In the genomic region with DNA sequence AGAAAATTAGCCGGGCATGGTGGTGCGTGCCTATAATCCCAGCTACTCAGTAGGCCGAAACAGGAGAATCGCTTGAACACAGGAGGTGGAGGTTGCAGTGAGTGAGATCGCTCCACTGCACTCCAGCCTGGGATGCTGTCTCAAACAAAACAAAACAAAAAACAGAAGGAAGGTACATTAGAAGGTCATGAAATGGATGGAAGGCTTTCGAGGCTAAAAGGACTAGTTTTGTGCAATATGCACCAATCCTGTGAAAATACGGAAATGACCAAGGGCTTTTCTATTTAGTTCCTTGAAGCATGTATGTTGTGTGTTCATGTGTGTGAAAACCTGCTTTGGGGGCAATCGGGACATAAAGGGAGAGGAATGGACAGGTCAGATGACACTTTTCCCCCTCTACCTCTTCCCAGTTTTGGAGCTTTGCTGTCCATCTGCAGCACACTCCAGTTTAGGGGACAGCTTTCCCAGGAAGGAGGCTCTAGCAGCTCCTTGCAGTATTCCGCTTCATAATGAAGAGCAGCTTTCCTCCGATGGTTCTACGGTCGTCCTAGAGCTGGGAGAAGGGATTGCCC, we compare ENCODE assay signal across 28 cellular contexts. TPM values are rescaled to one million over a fixed set of nuclear protein-coding genes. Genes with fewer than 3 reads are reported as not detected.
"Had no signal": no experiment of that assay in that cellular context is flagged by ENCODE, and none has a peak within 500 bp of the region (broad histone marks: within the 10 kb centered on the region; RNA-seq: fewer than 3 reads in every experiment).

No MANE protein-coding gene starts in this region.

- H3K27me3 ChIP-seq: cardiac muscle cell, Peyer's patch had no signal

- H3K9me3 ChIP-seq: Peyer's patch had no signal

- H3K36me3 ChIP-seq: cardiac muscle cell had no signal

- H3K9ac ChIP-seq: KMS-11 had no signal

- H3K27ac ChIP-seq: cardiac muscle cell, KMS-11, Peyer's patch had no signal

- H3K4me1 Mint-ChIP-seq: activated CD4-positive, alpha-beta T cell treated with anti-CD3 and anti-CD28 coated beads, Interleukin-2, amount 10 ng/mL, durations not matched to agents 24 days and 14 days; activated CD8-positive, alpha-beta memory T cell treated with anti-CD3 and anti-CD28 coated beads, Interleukin-2, amount 10 ng/mL, durations not matched to agents 7 days and 5 days had no signal

- H3K27ac Mint-ChIP-seq: activated B cell treated with CpG ODN at 0.5 μM for 24 hours; activated CD4-positive, alpha-beta T cell treated with anti-CD3 and anti-CD28 coated beads, Interleukin-2, amount 10 ng/mL, durations not matched to agents 24 days and 14 days; activated CD8-positive, alpha-beta memory T cell treated with anti-CD3 and anti-CD28 coated beads, Interleukin-2, amount 10 ng/mL, durations not matched to agents 7 days and 5 days; activated naive CD4-positive, alpha-beta T cell treated with anti-CD3 and anti-CD28 coated beads, Interleukin-2, amount 50 U/mL, for 72 hours; activated naive CD8-positive, alpha-beta T cell treated with anti-CD3 and anti-CD28 coated beads, Interleukin-2, amount 50 U/mL, for 24 hours; activated T-cell treated with anti-CD3 and anti-CD28 coated beads, Interleukin-2, amount 50 U/mL, for 24 hours; activated T-helper 1 cell treated with anti-CD3 and anti-CD28 coated beads, Interleukin-12 subunit alpha, Interleukin-12 subunit beta, Interleukin-2, Interleukin-4 antibody, amounts not matched to agents 30 ng/mL and 10 ng/mL and 1 ng/mL, durations not matched to agents 14 hours and 24 hours and 36 hours; T-helper 17 cell had no signal

- H3K27me3 Mint-ChIP-seq: activated CD4-positive, alpha-beta T cell treated with anti-CD3 and anti-CD28 coated beads, Interleukin-2, amount 10 ng/mL, durations not matched to agents 24 days and 14 days; activated naive CD8-positive, alpha-beta T cell treated with anti-CD3 and anti-CD28 coated beads, Interleukin-2, amount 50 U/mL, for 24 hours; activated T-cell treated with anti-CD3 and anti-CD28 coated beads, Interleukin-2, amount 50 U/mL, for 24 hours; brain had no signal

- H3K4me3 Mint-ChIP-seq: activated B cell treated with CpG ODN at 0.5 μM for 24 hours; activated CD4-positive, alpha-beta T cell treated with anti-CD3 and anti-CD28 coated beads, Interleukin-2, amount 10 ng/mL, durations not matched to agents 24 days and 14 days; activated CD8-positive, alpha-beta memory T cell treated with anti-CD3 and anti-CD28 coated beads, Interleukin-2, amount 10 ng/mL, durations not matched to agents 7 days and 5 days; activated naive CD8-positive, alpha-beta T cell treated with anti-CD3 and anti-CD28 coated beads, Interleukin-2, amount 50 U/mL, for 24 hours; activated T-cell treated with anti-CD3 and anti-CD28 coated beads, Interleukin-2, amount 50 U/mL, for 24 hours; activated T-helper 1 cell treated with anti-CD3 and anti-CD28 coated beads, Interleukin-12 subunit alpha, Interleukin-12 subunit beta, Interleukin-2, Interleukin-4 antibody, amounts not matched to agents 30 ng/mL and 10 ng/mL and 1 ng/mL, durations not matched to agents 14 hours and 24 hours and 36 hours; brain; T-helper 17 cell had no signal

- H3K4me3 ChIP-seq: cardiac muscle cell, Peyer's patch had no signal

- H3K36me3 Mint-ChIP-seq: activated CD8-positive, alpha-beta memory T cell treated with anti-CD3 and anti-CD28 coated beads, Interleukin-2, amount 10 ng/mL, durations not matched to agents 7 days and 5 days; activated naive CD4-positive, alpha-beta T cell treated with anti-CD3 and anti-CD28 coated beads, Interleukin-2, amount 50 U/mL, for 72 hours had no signal

- DNase-seq: activated B cell treated with CpG ODN at 0.5 μM for 24 hours; activated CD4-positive, alpha-beta T cell treated with anti-CD3 and anti-CD28 coated beads for 1 hour; activated CD4-positive, alpha-beta T cell treated with anti-CD3 and anti-CD28 coated beads, Interleukin-2, amount 10 ng/mL, durations not matched to agents 24 days and 14 days; activated CD4-positive, alpha-beta T cell treated with anti-CD3 and anti-CD28 coated beads, Interleukin-2, amount 50 U/mL, for 48 hours; activated CD8-positive, alpha-beta memory T cell treated with anti-CD3 and anti-CD28 coated beads, Interleukin-2, amount 10 ng/mL, durations not matched to agents 7 days and 5 days; activated effector memory CD4-positive, alpha-beta T cell treated with Interleukin-2 at 50 U/mL for 16 hours; activated naive CD4-positive, alpha-beta T cell; activated naive CD8-positive, alpha-beta T cell treated with anti-CD3 and anti-CD28 coated beads, Interleukin-2, amount 50 U/mL, for 24 hours; activated T-cell treated with anti-CD3 and anti-CD28 coated beads, Interleukin-2, amount 50 U/mL, for 24 hours; amniotic stem cell; NCI-H1092; NCI-H1417; NCI-H1930; NCI-H2171; NCI-H226; NCI-H526; NCI-H774; Peyer's patch; SHP77 treated with DMSO at 0.1 percent for 48 hours; T-helper 17 cell; T-helper 9 cell had no signal

- H3K9me3 Mint-ChIP-seq: activated B cell treated with CpG ODN at 0.5 μM for 24 hours; activated CD4-positive, alpha-beta T cell treated with anti-CD3 and anti-CD28 coated beads, Interleukin-2, amount 10 ng/mL, durations not matched to agents 24 days and 14 days; activated naive CD4-positive, alpha-beta T cell treated with anti-CD3 and anti-CD28 coated beads, Interleukin-2, amount 50 U/mL, for 72 hours; activated naive CD8-positive, alpha-beta T cell treated with anti-CD3 and anti-CD28 coated beads, Interleukin-2, amount 50 U/mL, for 24 hours; activated T-cell treated with anti-CD3 and anti-CD28 coated beads, Interleukin-2, amount 50 U/mL, for 24 hours; activated T-helper 1 cell treated with anti-CD3 and anti-CD28 coated beads, Interleukin-12 subunit alpha, Interleukin-12 subunit beta, Interleukin-2, Interleukin-4 antibody, amounts not matched to agents 30 ng/mL and 10 ng/mL and 1 ng/mL, durations not matched to agents 14 hours and 24 hours and 36 hours; brain had no signal

- FAIRE-seq: astrocyte had no signal

- ATAC-seq: activated CD8-positive, alpha-beta memory T cell treated with anti-CD3 and anti-CD28 coated beads, Interleukin-2, amount 10 ng/mL, durations not matched to agents 7 days and 5 days; activated naive CD4-positive, alpha-beta T cell treated with anti-CD3 and anti-CD28 coated beads, Interleukin-2, amount 50 U/mL, for 72 hours; activated naive CD8-positive, alpha-beta T cell treated with anti-CD3 and anti-CD28 coated beads, Interleukin-2, amount 50 U/mL, for 24 hours; T-helper 17 cell had no signal

- H3K4me2 ChIP-seq: KMS-11 had no signal

RNA-seq across cellular contexts. Expression of gene SPRY4, which starts 15.0 kb away (rescaled TPM):
- total RNA-seq: activated B cell treated with CpG ODN at 0.5 μM for 24 hours, OCI-LY7 had no signal
